In the genomic region with DNA sequence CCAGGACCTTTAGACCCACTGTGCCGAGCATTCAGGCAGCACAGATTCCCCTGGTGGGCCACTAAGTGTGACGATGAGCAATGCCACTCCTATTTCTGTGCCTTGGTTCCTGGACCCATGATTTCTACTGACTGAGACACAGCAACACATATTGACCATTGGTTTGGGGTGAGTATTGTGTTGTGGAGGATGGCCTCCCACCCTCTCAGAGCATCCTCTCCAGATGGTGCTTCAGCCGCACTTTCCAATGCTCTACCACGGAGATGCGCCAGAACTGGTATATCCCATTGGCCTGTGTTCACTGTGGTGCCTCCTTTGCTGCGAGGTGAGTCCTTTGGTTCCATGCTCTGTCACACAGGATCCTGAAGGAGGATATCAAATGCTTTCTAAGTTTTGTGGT, we compare ENCODE assay signal across 30 cellular contexts. TPM values are rescaled to one million over a fixed set of nuclear protein-coding genes. Genes with fewer than 3 reads are reported as not detected.
"Had no signal": no experiment of that assay in that cellular context is flagged by ENCODE, and none has a peak within 500 bp of the region (broad histone marks: within the 10 kb centered on the region; RNA-seq: fewer than 3 reads in every experiment).

No MANE protein-coding gene starts in this region.

- H3K4me3 Mint-ChIP-seq: naive thymus-derived CD4-positive, alpha-beta T cell; natural killer cell; nephron; neural progenitor cell; stimulated activated effector memory CD8-positive, alpha-beta T cell treated with anti-CD3 and anti-CD28 coated beads, Interleukin-12 subunit alpha, Interleukin-12 subunit beta, amount 100 ng/mL, for 72 hours; stimulated activated naive B cell treated with anti-CD40 and anti-IgM and Interleukin-4, amounts not matched to agents 10 μg/mL and 1 μg/mL and 100 μg/mL, for 72 hours; stimulated activated naive CD8-positive, alpha-beta T cell treated with anti-CD3 and anti-CD28 coated beads, Interleukin-15, Interleukin-2, amounts not matched to agents 100 ng/mL and 50 ng/mL, for 24 hours had no signal

- H3K9me3 Mint-ChIP-seq: natural killer cell; nephron; stimulated activated naive B cell treated with anti-CD40 and anti-IgM and Interleukin-4, amounts not matched to agents 10 μg/mL and 1 μg/mL and 100 μg/mL, for 72 hours; stimulated activated naive CD8-positive, alpha-beta T cell treated with anti-CD3 and anti-CD28 coated beads, Interleukin-15, Interleukin-2, amounts not matched to agents 100 ng/mL and 50 ng/mL, for 24 hours had no signal

- ATAC-seq: naive thymus-derived CD4-positive, alpha-beta T cell; natural killer cell; psoas muscle; right cardiac atrium; right lobe of liver; stimulated activated effector memory CD8-positive, alpha-beta T cell treated with anti-CD3 and anti-CD28 coated beads, Interleukin-12 subunit alpha, Interleukin-12 subunit beta, amount 100 ng/mL, for 72 hours; stimulated activated naive B cell treated with anti-CD40 and anti-IgM and Interleukin-4, amounts not matched to agents 10 μg/mL and 1 μg/mL and 100 μg/mL, for 72 hours had no signal

- H3K36me3 Mint-ChIP-seq: naive thymus-derived CD4-positive, alpha-beta T cell; natural killer cell; stimulated activated effector memory CD8-positive, alpha-beta T cell treated with anti-CD3 and anti-CD28 coated beads, Interleukin-12 subunit alpha, Interleukin-12 subunit beta, amount 100 ng/mL, for 72 hours; stimulated activated naive B cell treated with anti-CD40 and anti-IgM and Interleukin-4, amounts not matched to agents 10 μg/mL and 1 μg/mL and 100 μg/mL, for 72 hours had no signal

- H3K27ac Mint-ChIP-seq: natural killer cell; nephron; neural progenitor cell; progenitor cell of endocrine pancreas; stimulated activated effector memory CD8-positive, alpha-beta T cell treated with anti-CD3 and anti-CD28 coated beads, Interleukin-12 subunit alpha, Interleukin-12 subunit beta, amount 100 ng/mL, for 72 hours; stimulated activated naive B cell treated with anti-CD40 and anti-IgM and Interleukin-4, amounts not matched to agents 10 μg/mL and 1 μg/mL and 100 μg/mL, for 72 hours; stimulated activated naive CD8-positive, alpha-beta T cell treated with anti-CD3 and anti-CD28 coated beads, Interleukin-15, Interleukin-2, amounts not matched to agents 100 ng/mL and 50 ng/mL, for 24 hours had no signal

- DNase-seq: natural killer cell; occipital lobe; psoas muscle; right cardiac atrium; right lobe of liver; spleen; stimulated activated CD4-positive, alpha-beta T cell treated with anti-CD3 and anti-CD28 coated beads, Interleukin-12 subunit alpha, Interleukin-12 subunit beta, amount 100 ng/mL, for 4 hours; stimulated activated CD4-positive, alpha-beta T cell treated with anti-CD3 and anti-CD28 coated beads, Interleukin-1b, Interleukin-23, amount 100 ng/mL, for 48 hours; stimulated activated CD4-positive, alpha-beta T cell treated with anti-CD3 and anti-CD28 coated beads, Interleukin-4, amount 100 ng/mL, for 1 hour; stimulated activated CD4-positive, alpha-beta T cell treated with anti-CD3 and anti-CD28 coated beads, Interleukin-4, amount 100 ng/mL, for 4 hours; stimulated activated naive B cell treated with anti-CD40 and anti-IgM and Interleukin-4, amounts not matched to agents 10 μg/mL and 1 μg/mL and 100 μg/mL, for 72 hours; stimulated activated naive CD4-positive, alpha-beta T cell treated with Interleukin-2 at 50 U/mL for 16 hours; stomach; tibial artery; trophoblast cell; upper lobe of left lung had no signal

RNA-seq across cellular contexts. Expression of a gene that starts 10.1 kb away (rescaled TPM):
- total RNA-seq: natural killer cell, progenitor cell of endocrine pancreas, renal cortical epithelial cell, right lobe of liver had no signal

RNA-seq across cellular contexts. Expression of a gene that starts 32.3 kb away (rescaled TPM):
- total RNA-seq: naive thymus-derived CD4-positive, alpha-beta T cell; natural killer cell; occipital lobe; osteoblast; ovary; progenitor cell of endocrine pancreas; psoas muscle; renal cortical epithelial cell; smooth muscle cell; spleen; stomach; subcutaneous adipose tissue; temporal lobe; upper lobe of left lung; ureter; vagina had no signal

RNA-seq across cellular contexts. Expression of a gene that starts 58.2 kb away (rescaled TPM):
- total RNA-seq: naive thymus-derived CD4-positive, alpha-beta T cell; natural killer cell; occipital lobe; osteoblast; ovary; psoas muscle; renal cortical epithelial cell; right cardiac atrium; right lobe of liver; smooth muscle cell; spleen; stomach; subcutaneous adipose tissue; temporal lobe; upper lobe of left lung; ureter; vagina had no signal
